ENCODE assay signal across 9 cellular contexts in genomic region chr1:156661932-156662587, GRCh38. TPM values are rescaled to one million over a fixed set of nuclear protein-coding genes. Genes with fewer than 3 reads are reported as not detected.
A peak's percentile ranks its signal among the peaks of the same experiment; 100 is the strongest.
DNase-seq lines count a peak whose midpoint lies in the region; ATAC-seq, FAIRE-seq and TF ChIP-seq lines count a peak whose summit lies in the region.
"Had no signal": no experiment of that assay in that cellular context is flagged by ENCODE, and none has a peak within 500 bp of the region (broad histone marks: within the 10 kb centered on the region; RNA-seq: fewer than 3 reads in every experiment).

No MANE protein-coding gene starts in this region.

- peak overlapping the region; percentile 79 for H3K4me3 ChIP-seq in K562
- no peak overlapping the region for H3K4me3 ChIP-seq in mesenchymal stem cell (ENCODE audit: insufficient read depth in 1 of 2, low read depth in 1 of 2, low read length in 2 of 2)

- no peaks in the 10 kb centered on the region for H3K27me3 ChIP-seq in K562 (ENCODE audit: control insufficient read depth in 2 of 2, insufficient read depth in 2 of 2, low read length in 2 of 2)
- H3K27me3 ChIP-seq in mesenchymal stem cell (ENCODE audit: control insufficient read depth in 1 of 2, insufficient read depth in 1 of 2, low read length in 2 of 2): peaks cover 3 to 11% of the 10 kb centered on the region in 2 experiments

- peak overlapping the region; percentile 100 for H3K4me2 ChIP-seq in K562 (ENCODE audit: insufficient read depth, low read length)
- H3K4me2 ChIP-seq in mesenchymal stem cell (ENCODE audit: low read length, poor library complexity, severe bottlenecking): no peak overlapping the region

- 12% methylated on average over 6 of the region's 8 CpGs for WGBS in K562 (ENCODE audit: insufficient coverage, low coverage, missing lambda C conversion rate)
- WGBS in mesenchymal stem cell: 8% methylated on average over 8 of the region's 8 CpGs

- intact Hi-C loops in Right ventricle myocardium superior (cut with DNase I): no loop called here
- intact Hi-C loops in cardiac septum (cut with DNase I): loop anchor here (2.0 to 10.0 kb wide), 2 partner anchors 205 to 537 kb away; no protein-coding TSS in a partner anchor
- intact Hi-C loops in K562 (cut with micrococcal nuclease): no loop called here

- H2AFZ ChIP-seq in K562 (ENCODE audit: low read depth, low read length) (peak overlapping the region; percentile 84), mesenchymal stem cell (ENCODE audit: low read depth, low read length) (no peak overlapping the region)

- CTCF ChIA-PET in K562 (lab: Yijun Ruan, JAX; ENCODE audit: low intra/inter-chr PET ratio): interaction anchor here (5.1 kb wide), 1 partner anchor 16 kb away, joined by 110 read pairs; the partner anchor contains the start of gene NES

- H3K9me3 ChIP-seq in K562 (replicated peaks; ENCODE audit: control insufficient read depth, insufficient read depth, low read depth, low read length) (no peaks in the 10 kb centered on the region), mesenchymal stem cell (ENCODE audit: control insufficient read depth, low read length) (no peaks in the 10 kb centered on the region)

- peak overlapping the region; percentile 94 to 98 for H3K18ac ChIP-seq in mesenchymal stem cell (ENCODE audit: low read depth in 1 of 2, low read length in 2 of 2)

- FAIRE-seq in K562 (lab: Jason Lieb, UNC): peak; percentile 69
- FAIRE-seq: endometrium had no signal

- no peak for TF ChIP-seq EP300 in K562 (IDR thresholded peaks at IDR 0.05; ENCODE audit: low read length)

- H3K4ac ChIP-seq in mesenchymal stem cell (ENCODE audit: low read depth in 1 of 2, low read length in 2 of 2): peak overlapping the region; percentile 93 to 97

- H3K36me3 ChIP-seq in K562 (ENCODE audit: control insufficient read depth, insufficient read depth, low read length) (peaks cover 25% of the 10 kb centered on the region; the same call in 2 of the 3 replicates), mesenchymal stem cell (ENCODE audit: control insufficient read depth in 1 of 2, insufficient read depth in 2 of 2, low read depth in 1 of 2, low read length in 2 of 2) (peaks cover 0 to 2% of the 10 kb centered on the region in 2 experiments)

- H4K8ac ChIP-seq in mesenchymal stem cell (ENCODE audit: low read length): peak overlapping the region; percentile 39

- in situ Hi-C loops in K562 (cut with MboI): no loop called here

- H4K20me1 ChIP-seq in K562 (replicated peaks; ENCODE audit: control insufficient read depth, insufficient read depth, low read length): peaks cover 28% of the 10 kb centered on the region

- no peak overlapping the region for H3K23ac ChIP-seq in mesenchymal stem cell (ENCODE audit: low read length in 2 of 2)

- H3K9ac ChIP-seq in K562 (ENCODE audit: insufficient read depth in 1 of 2, low read depth in 2 of 2, low read length in 2 of 2) (peak overlapping the region; percentile 93 to 100), mesenchymal stem cell (ENCODE audit: low read length) (peak overlapping the region; percentile 60)

- H2BK120ac ChIP-seq in mesenchymal stem cell (ENCODE audit: low read depth, low read length): peak overlapping the region; percentile 93

- H3K79me2 ChIP-seq in K562 (ENCODE audit: control insufficient read depth, insufficient read depth, low read length): peaks cover 52% of the 10 kb centered on the region

- ATAC-seq in Right ventricle myocardium superior (ENCODE audit: poor library complexity): no peak
- no peak for ATAC-seq in K562
- ATAC-seq in GM19324 (IDR thresholded peaks at IDR 0.05; ENCODE audit: low FRiP score, unreplicated experiment): no peak
- ATAC-seq in HG02973 (IDR thresholded peaks at IDR 0.05; ENCODE audit: unreplicated experiment): no peak

- peak overlapping the region; percentile 96 for H4K91ac ChIP-seq in mesenchymal stem cell (ENCODE audit: low read length)

- H3K79me1 ChIP-seq in mesenchymal stem cell (replicated peaks; ENCODE audit: low read length, poor library complexity, severe bottlenecking): peaks cover 9% of the 10 kb centered on the region

- TF ChIP-seq RAD21 in K562 (CRISPR knock-in tag; conservative IDR thresholded peaks at IDR 0.05 in 1 of 2, IDR thresholded peaks at IDR 0.05 in 1 of 2): no peak

- peak overlapping the region; percentile 82 for H2BK15ac ChIP-seq in mesenchymal stem cell (ENCODE audit: low read depth, poor library complexity, severe bottlenecking)

- H3K14ac ChIP-seq in mesenchymal stem cell (ENCODE audit: low read length in 2 of 2): peak overlapping the region; percentile 48 to 84

- DNase-seq in Right ventricle myocardium superior (peak; percentile 42), cardiac septum (ENCODE audit: low spot score) (no peak), K562 (ENCODE audit: extremely low read depth in 1 of 4, low spot score in 3 of 4) (no peak), mesenchymal stem cell (peak; percentile 86), NCI-H2227 treated with DMSO at 0.1 percent for 48 hours (lab: John Stamatoyannopoulos, UW) (no peak)
- DNase-seq in activated CD8-positive, alpha-beta memory T cell treated with anti-CD3 and anti-CD28 coated beads for 24 hours: no peak

- peak overlapping the region; percentile 97 for H2AK5ac ChIP-seq in mesenchymal stem cell (ENCODE audit: low read length, severe bottlenecking)

- H3K9me1 ChIP-seq in K562 (ENCODE audit: control insufficient read depth, insufficient read depth, low read length): peaks cover 11% of the 10 kb centered on the region

- H2BK12ac ChIP-seq in mesenchymal stem cell (ENCODE audit: low read length in 2 of 2): peak overlapping the region; percentile 99

- no peak for TF ChIP-seq CTCF in K562 (IDR thresholded peaks at IDR 0.05 in 2 of 3, conservative IDR thresholded peaks at IDR 0.05 in 1 of 3; ENCODE audit: insufficient read depth in 2 of 3, low read depth in 1 of 3, low read length in 3 of 3)

- no peak for TF ChIP-seq POLR2A in K562 (conservative IDR thresholded peaks at IDR 0.05)

- no TSS peak for BruUV-seq in K562 (replicated peaks; lab: Mats Ljungman, UMichigan)

- peaks cover 71 to 81% of the 10 kb centered on the region in 2 experiments for H3K4me1 ChIP-seq in K562 (replicated peaks in 1 of 2; ENCODE audit: control insufficient read depth in 2 of 2, insufficient read depth in 2 of 2, low read length in 2 of 2)
- peaks cover 62% of the 10 kb centered on the region for H3K4me1 ChIP-seq in mesenchymal stem cell (ENCODE audit: control insufficient read depth, insufficient read depth, low read depth, low read length)

- H3K27ac ChIP-seq in K562 (ENCODE audit: extremely low read depth, low read depth, low read length) (peak overlapping the region; percentile 100), mesenchymal stem cell (ENCODE audit: low read length, poor library complexity, severe bottlenecking) (peak overlapping the region; percentile 90)

- peak overlapping the region; percentile 85 for H2BK5ac ChIP-seq in mesenchymal stem cell (ENCODE audit: low read depth, low read length, poor library complexity, severe bottlenecking)

- POLR2A ChIA-PET in K562 (lab: Yijun Ruan, JAX): interaction anchor here (0.6 to 2.9 kb wide), 23 partner anchors 9 to 272 kb away, joined by 3 to 24 read pairs (median 4); partner anchors contain the start of genes CRABP2, ISG20L2, METTL25B and MRPL24

RNA-seq across cellular contexts. Expression of gene NES, which starts 15.1 kb away (rescaled TPM):
- 103 TPM for total RNA-seq in Right ventricle myocardium superior
- total RNA-seq in cardiac septum: 699 TPM
- total RNA-seq in K562 (2011; cell fraction: chromatin; rRNA removed; ENCODE audit: low replicate concordance): 1.5 and 2.0 TPM in 2 replicates
- total RNA-seq in K562 (2011; cell fraction: nucleolus; rRNA removed): 1.7 TPM in 2 replicates
- total RNA-seq in K562 (2011; cell fraction: nucleoplasm; rRNA removed): 1.8 and 3.1 TPM in 2 replicates
- 5.8 and 6.6 TPM in 2 replicates for total RNA-seq in K562 (2014; rRNA removed)
- 3.3 and 4.1 TPM in 2 replicates for total RNA-seq in K562 (2014; rRNA removed; fragmentation: Illumina TruSeq; extraction: Trizol)
- 4.8 and 4.9 TPM in 2 replicates for total RNA-seq in K562 (2015; rRNA removed; fragmentation: Illumina TruSeq; extraction: Trizol)
- 5.5 and 8.6 TPM in 2 replicates for total RNA-seq in K562 (2021)
- polyA plus RNA-seq in K562 (2011; rRNA removed): 2.7 TPM in 2 replicates
- polyA plus RNA-seq in K562 (2011; cell fraction: cytosol; rRNA removed): 1.5 and 2.5 TPM in 2 replicates
- polyA plus RNA-seq in K562 (2011; cell fraction: nucleus; rRNA removed): 3.2 and 5.5 TPM in 2 replicates
- 6.5 and 7.0 TPM in 2 replicates for polyA plus RNA-seq in K562 (2012)
- 5.4 and 6.3 TPM in 2 replicates for polyA plus RNA-seq in K562 (2014; fragmentation: Illumina TruSeq; extraction: Trizol)
- under 1 TPM; 0.10 to 0.13 TPM for polyA plus RNA-seq in K562 (2014; fragmentation: Nextera tagmentation; extraction: Ambion mirVana)
- 2.5 and 4.2 TPM in 2 replicates for polyA plus RNA-seq in K562 (2014; rRNA removed)
- polyA minus RNA-seq in K562 (2011; rRNA and poly(A)+ RNA removed): 2.3 and 2.4 TPM in 2 replicates
- polyA minus RNA-seq in K562 (2011; cell fraction: cytosol; rRNA and poly(A)+ RNA removed): 3.8 and 5.4 TPM in 2 replicates
- 1.2 and 1.4 TPM in 2 replicates for polyA minus RNA-seq in K562 (2011; cell fraction: nucleus; rRNA and poly(A)+ RNA removed)
- 49.2 TPM for polyA plus RNA-seq in mesenchymal stem cell (2013, experiment 1 of 2)
- 45.3 TPM for polyA plus RNA-seq in mesenchymal stem cell (2013, experiment 2 of 2)

RNA-seq across cellular contexts. Expression of gene BCAN, which starts 20.1 kb away (rescaled TPM):
- 0.46 TPM for total RNA-seq in Right ventricle myocardium superior
- total RNA-seq in cardiac septum: 0.16 TPM
- 0.12 TPM in 1 of 2 replicates, not detected in the other for total RNA-seq in K562 (2011; cell fraction: chromatin; rRNA removed; ENCODE audit: low replicate concordance)
- total RNA-seq in K562 (2011; cell fraction: nucleolus; rRNA removed): 0.17 and 0.26 TPM in 2 replicates
- not detected in 2 replicates for total RNA-seq in K562 (2011; cell fraction: nucleoplasm; rRNA removed)
- total RNA-seq in K562 (2014; rRNA removed): 0.12 TPM in 1 of 2 replicates, not detected in the other
- total RNA-seq in K562 (2014; rRNA removed; fragmentation: Illumina TruSeq; extraction: Trizol): not detected in 2 replicates
- total RNA-seq in K562 (2015; rRNA removed; fragmentation: Illumina TruSeq; extraction: Trizol): 0.08 TPM in 1 of 2 replicates, not detected in the other
- 0.22 TPM in 1 of 2 replicates, not detected in the other for total RNA-seq in K562 (2021)
- polyA plus RNA-seq in K562 (2011; rRNA removed): 0.06 and 0.09 TPM in 2 replicates
- 0.04 and 0.25 TPM in 2 replicates for polyA plus RNA-seq in K562 (2011; cell fraction: cytosol; rRNA removed)
- polyA plus RNA-seq in K562 (2011; cell fraction: nucleus; rRNA removed): 0.06 and 0.21 TPM in 2 replicates
- 0.35 and 0.52 TPM in 2 replicates for polyA plus RNA-seq in K562 (2012)
- polyA plus RNA-seq in K562 (2014; fragmentation: Illumina TruSeq; extraction: Trizol): 0.19 and 0.33 TPM in 2 replicates
- under 1 TPM in 1 of 2 experiments, not detected in 1; 0.04 TPM for polyA plus RNA-seq in K562 (2014; fragmentation: Nextera tagmentation; extraction: Ambion mirVana)
- polyA plus RNA-seq in K562 (2014; rRNA removed): 0.22 and 0.23 TPM in 2 replicates
- polyA minus RNA-seq in K562 (2011; rRNA and poly(A)+ RNA removed): not detected in 2 replicates
- polyA minus RNA-seq in K562 (2011; cell fraction: cytosol; rRNA and poly(A)+ RNA removed): not detected in 2 replicates
- not detected in 2 replicates for polyA minus RNA-seq in K562 (2011; cell fraction: nucleus; rRNA and poly(A)+ RNA removed)
- polyA plus RNA-seq in mesenchymal stem cell (2013, experiment 1 of 2): 0.33 TPM
- 0.23 TPM for polyA plus RNA-seq in mesenchymal stem cell (2013, experiment 2 of 2)

RNA-seq across cellular contexts. Expression of gene HAPLN2, which starts 42.8 kb away (rescaled TPM):
- total RNA-seq in Right ventricle myocardium superior (1.6 TPM), cardiac septum (0.43 TPM), K562 (2014; rRNA removed) (3.1 and 3.8 TPM in 2 replicates), K562 (2014; rRNA removed; fragmentation: Illumina TruSeq; extraction: Trizol) (not detected in 2 replicates), K562 (2015; rRNA removed; fragmentation: Illumina TruSeq; extraction: Trizol) (0.14 and 0.19 TPM in 2 replicates), K562 (2021) (3.6 and 5.2 TPM in 2 replicates)
- total RNA-seq in K562 (2011; cell fraction: chromatin; rRNA removed; ENCODE audit: low replicate concordance): 1.4 TPM in 1 of 2 replicates, not detected in the other
- 3.0 TPM in 2 replicates for total RNA-seq in K562 (2011; cell fraction: nucleolus; rRNA removed)
- 0.53 and 0.88 TPM in 2 replicates for total RNA-seq in K562 (2011; cell fraction: nucleoplasm; rRNA removed)
- polyA plus RNA-seq in K562 (2011; rRNA removed) (0.39 and 0.76 TPM in 2 replicates), K562 (2014; fragmentation: Illumina TruSeq; extraction: Trizol) (0.17 TPM in 1 of 2 replicates, not detected in the other), K562 (2014; fragmentation: Nextera tagmentation; extraction: Ambion mirVana) (not detected), K562 (2014; rRNA removed) (4.4 and 4.5 TPM in 2 replicates)
- polyA plus RNA-seq in K562 (2011; cell fraction: cytosol; rRNA removed): 1.3 and 4.1 TPM in 2 replicates
- polyA plus RNA-seq in K562 (2011; cell fraction: nucleus; rRNA removed): 6.5 and 10.9 TPM in 2 replicates
- polyA plus RNA-seq in K562 (2012): 0.95 and 3.3 TPM in 2 replicates
- polyA minus RNA-seq in K562 (2011; rRNA and poly(A)+ RNA removed): 0.35 TPM in 1 of 2 replicates, not detected in the other
- not detected in 2 replicates for polyA minus RNA-seq in K562 (2011; cell fraction: cytosol; rRNA and poly(A)+ RNA removed)
- 3.1 and 3.8 TPM in 2 replicates for polyA minus RNA-seq in K562 (2011; cell fraction: nucleus; rRNA and poly(A)+ RNA removed)
- 0.07 TPM for polyA plus RNA-seq in mesenchymal stem cell (2013, experiment 1 of 2)
- polyA plus RNA-seq in mesenchymal stem cell (2013, experiment 2 of 2): 0.07 TPM

RNA-seq across cellular contexts. Expression of gene CRABP2, which starts 43.3 kb away (rescaled TPM):
- total RNA-seq in Right ventricle myocardium superior (0.59 TPM), cardiac septum (3.7 TPM), K562 (2014; rRNA removed) (0.86 and 1.2 TPM in 2 replicates), K562 (2014; rRNA removed; fragmentation: Illumina TruSeq; extraction: Trizol) (0.32 and 0.36 TPM in 2 replicates), K562 (2015; rRNA removed; fragmentation: Illumina TruSeq; extraction: Trizol) (0.72 and 1.3 TPM in 2 replicates), K562 (2021) (1.5 and 1.6 TPM in 2 replicates)
- total RNA-seq in K562 (2011; cell fraction: chromatin; rRNA removed; ENCODE audit: low replicate concordance): 0.86 TPM in 1 of 2 replicates, not detected in the other
- 0.39 and 1.0 TPM in 2 replicates for total RNA-seq in K562 (2011; cell fraction: nucleolus; rRNA removed)
- total RNA-seq in K562 (2011; cell fraction: nucleoplasm; rRNA removed): 0.44 TPM in 1 of 2 replicates, not detected in the other
- polyA plus RNA-seq in K562 (2011; rRNA removed) (0.50 and 1.5 TPM in 2 replicates), K562 (2014; fragmentation: Illumina TruSeq; extraction: Trizol) (1.9 and 2.5 TPM in 2 replicates), K562 (2014; fragmentation: Nextera tagmentation; extraction: Ambion mirVana) (under 1 TPM; 0.30 to 0.52 TPM), K562 (2014; rRNA removed) (0.82 and 1.2 TPM in 2 replicates)
- 0.58 and 1.3 TPM in 2 replicates for polyA plus RNA-seq in K562 (2011; cell fraction: cytosol; rRNA removed)
- polyA plus RNA-seq in K562 (2011; cell fraction: nucleus; rRNA removed): 1.8 and 2.6 TPM in 2 replicates
- polyA plus RNA-seq in K562 (2012): 2.6 and 2.9 TPM in 2 replicates
- 0.28 and 0.72 TPM in 2 replicates for polyA minus RNA-seq in K562 (2011; rRNA and poly(A)+ RNA removed)
- polyA minus RNA-seq in K562 (2011; cell fraction: cytosol; rRNA and poly(A)+ RNA removed): not detected in 2 replicates
- not detected in 2 replicates for polyA minus RNA-seq in K562 (2011; cell fraction: nucleus; rRNA and poly(A)+ RNA removed)
- 42.6 TPM for polyA plus RNA-seq in mesenchymal stem cell (2013, experiment 1 of 2)
- 41.2 TPM for polyA plus RNA-seq in mesenchymal stem cell (2013, experiment 2 of 2)

Comparison
In these comparisons a context has a peak if more than half of its experiments do, and no peak if none do; other contexts are left out.
1. DNase-seq: peak in Right ventricle myocardium superior (single experiment) and mesenchymal stem cell (single experiment); none in cardiac septum (single experiment), K562 (0 of 4), NCI-H2227 treated with DMSO at 0.1 percent for 48 hours (single experiment) and activated CD8-positive, alpha-beta memory T cell treated with anti-CD3 and anti-CD28 coated beads for 24 hours (single experiment).
2. RNA of gene NES, which starts 15.1 kb away (total RNA-seq): 699 TPM in cardiac septum (single experiment) and 103 TPM in Right ventricle myocardium superior (single experiment); 1.5 to 8.6 TPM in K562; every median in the first group is over 10 times any median in the second.